13 cellular contexts compared by ENCODE assay signal in the genomic region with DNA sequence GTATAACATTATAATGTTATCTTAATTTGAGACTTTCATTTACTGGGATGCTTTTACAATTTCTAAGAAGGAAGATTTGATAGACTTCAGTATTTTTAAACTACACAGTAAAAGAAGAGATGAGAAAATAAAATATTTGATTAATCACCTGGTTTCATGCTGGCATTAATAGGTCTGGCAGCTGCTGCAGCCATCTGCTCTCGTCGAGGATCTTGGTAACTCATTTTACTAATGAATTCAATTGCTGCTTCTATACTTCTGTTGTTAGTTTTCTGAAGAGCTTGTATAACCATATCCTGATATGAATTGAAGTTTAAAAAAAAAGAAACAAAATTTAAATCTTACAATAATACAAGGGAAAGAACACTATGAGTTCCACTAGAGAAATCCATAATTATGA.
"Had no signal": no experiment of that assay in that cellular context is flagged by ENCODE, and none has a peak within 500 bp of the region (broad histone marks: within the 10 kb centered on the region; RNA-seq: fewer than 3 reads in every experiment).

No MANE protein-coding gene starts in this region.

- H3K27ac ChIP-seq: brain microvascular endothelial cell, dorsolateral prefrontal cortex, lower lobe of right lung, neutrophil, skin epidermis, stomach, thoracic aorta had no signal

- H3K27me3 ChIP-seq: brain microvascular endothelial cell, dorsolateral prefrontal cortex, neutrophil, stomach had no signal

- DNase-seq: activated B cell treated with CpG ODN at 0.5 μM for 24 hours; activated CD4-positive, alpha-beta T cell treated with anti-CD3 and anti-CD28 coated beads, Interleukin-2, amount 10 ng/mL, durations not matched to agents 7 days and 5 days; activated T-cell treated with anti-CD3 and anti-CD28 coated beads for 4 hours; brain microvascular endothelial cell; hippocampal formation; lower lobe of right lung; naive B cell; stimulated activated CD4-positive, alpha-beta T cell treated with anti-CD3 and anti-CD28 coated beads, Interleukin-4, amount 100 ng/mL, for 4 hours had no signal

- H3K4me3 ChIP-seq: dorsolateral prefrontal cortex, lower lobe of right lung, skin epidermis, stomach, thoracic aorta had no signal

- H3K9me3 ChIP-seq: lower lobe of right lung, neutrophil, stomach, thoracic aorta had no signal
